ENCODE assay signal across 1 cellular context in genomic region chr7:107119376-107120100, GRCh38.
TF ChIP-seq lines count a peak whose summit lies in the region.

No MANE protein-coding gene starts in this region.

TF ChIP-seq in K562, 482 proteins besides CTCF, POLR2A, EP300 and RAD21 (continued from another document):
- TF ChIP-seq, protein P1, sequence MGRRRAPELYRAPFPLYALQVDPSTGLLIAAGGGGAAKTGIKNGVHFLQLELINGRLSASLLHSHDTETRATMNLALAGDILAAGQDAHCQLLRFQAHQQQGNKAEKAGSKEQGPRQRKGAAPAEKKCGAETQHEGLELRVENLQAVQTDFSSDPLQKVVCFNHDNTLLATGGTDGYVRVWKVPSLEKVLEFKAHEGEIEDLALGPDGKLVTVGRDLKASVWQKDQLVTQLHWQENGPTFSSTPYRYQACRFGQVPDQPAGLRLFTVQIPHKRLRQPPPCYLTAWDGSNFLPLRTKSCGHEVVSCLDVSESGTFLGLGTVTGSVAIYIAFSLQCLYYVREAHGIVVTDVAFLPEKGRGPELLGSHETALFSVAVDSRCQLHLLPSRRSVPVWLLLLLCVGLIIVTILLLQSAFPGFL (CRISPR knock-in tag; IDR thresholded peaks at IDR 0.05), result 0 out of 2 replicates have a peak, but pooled peaks have one; percentile 24
TF ChIP-seq in K562: peak in this region for 2.
